In the genomic region with DNA sequence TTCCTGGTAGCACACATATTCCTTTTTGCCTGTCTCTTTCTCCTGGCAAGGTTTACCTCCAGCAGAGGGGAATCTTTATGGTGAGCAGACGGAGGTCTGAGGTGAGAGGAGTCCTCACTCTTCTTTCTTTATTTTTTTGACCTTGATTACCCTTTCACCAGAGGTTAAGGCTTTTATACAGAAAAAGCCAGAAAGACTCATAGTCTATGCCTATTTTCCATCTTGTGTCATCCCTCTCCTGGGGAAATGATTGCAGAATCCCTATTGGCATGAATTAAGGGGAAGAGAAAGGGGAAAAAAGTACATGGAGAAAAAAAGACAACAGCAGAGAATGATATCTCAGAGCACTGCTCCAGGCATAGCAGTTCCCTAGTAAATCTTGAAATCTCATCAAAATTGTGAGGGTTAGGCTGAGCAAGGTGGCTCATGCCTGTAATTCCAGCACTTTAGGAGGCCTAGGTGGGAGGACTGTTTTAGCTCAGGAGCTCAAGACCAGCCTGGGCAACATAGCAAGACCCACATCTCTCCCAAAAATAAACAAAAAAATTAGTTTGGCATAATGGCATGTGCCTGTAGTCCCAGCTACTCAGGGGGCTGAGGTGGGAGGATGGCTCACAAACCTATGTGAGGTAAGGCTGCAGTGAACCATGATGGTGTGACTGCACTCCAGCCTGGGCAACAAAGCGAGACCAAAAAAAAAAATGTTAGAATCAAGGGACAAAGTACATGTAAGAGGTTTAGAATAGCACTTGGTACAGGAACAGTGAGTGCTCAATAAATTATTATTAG, we compare ENCODE assay signal across 18 cellular contexts. TPM values are rescaled to one million over a fixed set of nuclear protein-coding genes. Genes with fewer than 3 reads are reported as not detected.
DNase-seq lines count a peak whose midpoint lies in the region; ATAC-seq, FAIRE-seq and TF ChIP-seq lines count a peak whose summit lies in the region.
"Had no signal": no experiment of that assay in that cellular context is flagged by ENCODE, and none has a peak within 500 bp of the region (broad histone marks: within the 10 kb centered on the region; RNA-seq: fewer than 3 reads in every experiment).

No MANE protein-coding gene starts in this region.

- TF ChIP-seq CTCF in CD14-positive monocyte (IDR thresholded peaks at IDR 0.05) (no peak), endothelial cell of umbilical vein (IDR thresholded peaks at IDR 0.05; ENCODE audit: extremely low read depth in 1 of 2, insufficient read depth in 1 of 2, low read depth in 1 of 2, low read length in 2 of 2) (no peak), osteoblast (IDR thresholded peaks at IDR 0.05; ENCODE audit: extremely low read depth, low read depth, low read length) (no peak)

- H3K4me1 ChIP-seq in endothelial cell of umbilical vein (ENCODE audit: control insufficient read depth, extremely low read depth, insufficient read depth, low read length) (peaks cover 13% of the 10 kb centered on the region), osteoblast (ENCODE audit: insufficient read depth, low read length) (peaks cover 31% of the 10 kb centered on the region)

- POLR2A ChIA-PET in endothelial cell of umbilical vein (lab: Charles Lee): no interaction called here

- dilution Hi-C loops in endothelial cell of umbilical vein (cut with MboI; ENCODE audit: extremely low pct_ligation_motif_present, low sequenced_read_pairs): no loop called here

- no peak overlapping the region for H3K4me3 ChIP-seq in endothelial cell of umbilical vein (replicated peaks in 1 of 3; ENCODE audit: insufficient read depth in 1 of 3, low read depth in 1 of 3, low read length in 3 of 3)
- no peak overlapping the region for H3K4me3 ChIP-seq in osteoblast (ENCODE audit: insufficient read depth, low read length)

- peaks cover 4% of the 10 kb centered on the region for H3K4me1 Mint-ChIP-seq in CD14-positive monocyte
- H3K4me1 Mint-ChIP-seq: memory B cell; stimulated activated effector memory CD8-positive, alpha-beta T cell treated with anti-CD3 and anti-CD28 coated beads, Interleukin-12 subunit alpha, Interleukin-12 subunit beta, amount 100 ng/mL, for 72 hours had no signal

- H3K36me3 ChIP-seq in endothelial cell of umbilical vein (ENCODE audit: control insufficient read depth in 2 of 2, extremely low read depth in 1 of 2, insufficient read depth in 2 of 2, low read length in 2 of 2) (no peaks in the 10 kb centered on the region), osteoblast (ENCODE audit: insufficient read depth, low read length) (no peaks in the 10 kb centered on the region)

- H2AFZ ChIP-seq in endothelial cell of umbilical vein (ENCODE audit: low read depth, low read length) (peak overlapping the region; percentile 28), osteoblast (ENCODE audit: low read length) (no peak overlapping the region)

- H3K79me2 ChIP-seq in endothelial cell of umbilical vein (ENCODE audit: control insufficient read depth, insufficient read depth, low read length): peaks cover 17% of the 10 kb centered on the region
- peaks cover 33% of the 10 kb centered on the region for H3K79me2 ChIP-seq in osteoblast (ENCODE audit: insufficient read depth, low read length)

- no peak overlapping the region for H3K4me2 ChIP-seq in endothelial cell of umbilical vein (ENCODE audit: insufficient read depth, low read length)
- H3K4me2 ChIP-seq in osteoblast (ENCODE audit: insufficient read depth, low read length): no peak overlapping the region

- no peak overlapping the region for H3K4me3 Mint-ChIP-seq in CD14-positive monocyte
- H3K4me3 Mint-ChIP-seq: activated CD4-positive, alpha-beta T cell treated with anti-CD3 and anti-CD28 coated beads, Interleukin-2, amount 10 ng/mL, durations not matched to agents 7 days and 5 days; memory B cell; stimulated activated effector memory CD8-positive, alpha-beta T cell treated with anti-CD3 and anti-CD28 coated beads, Interleukin-12 subunit alpha, Interleukin-12 subunit beta, amount 100 ng/mL, for 72 hours had no signal

- no peaks in the 10 kb centered on the region for H3K9me1 ChIP-seq in endothelial cell of umbilical vein (replicated peaks; ENCODE audit: control insufficient read depth, extremely low read depth, insufficient read depth, low read length)

- no peak for DNase-seq in CD14-positive monocyte (ENCODE audit: low spot score)
- no peak for DNase-seq in endothelial cell of umbilical vein (ENCODE audit: low read depth, low spot score)
- DNase-seq in osteoblast (ENCODE audit: insufficient read length, low spot score, missing footprints): peak; percentile 34
- no peak for DNase-seq in NCI-H524 treated with DMSO at 0.1 percent for 48 hours (lab: John Stamatoyannopoulos, UW)
- DNase-seq: activated CD4-positive, alpha-beta T cell treated with anti-CD3 and anti-CD28 coated beads, Interleukin-2, amount 10 ng/mL, durations not matched to agents 7 days and 5 days; activated gamma-delta T cell treated with Interleukin-2 at 50 U/mL for 16 hours; AML-193; IMR-90; NCI-H1105 treated with DMSO at 0.1 percent for 48 hours; NCI-H2227 treated with DMSO at 0.1 percent for 48 hours; OCI-M1; posterior cingulate gyrus had no signal

- peaks cover 0 to 3% (median 2%) of the 10 kb centered on the region in 3 donors for H3K27me3 Mint-ChIP-seq in CD14-positive monocyte (ENCODE audit: low read depth in 3 of 3)

- peak; percentile 4 for ATAC-seq in GM21786 (IDR thresholded peaks at IDR 0.05; ENCODE audit: unreplicated experiment)
- no peak for ATAC-seq in HG03196 (IDR thresholded peaks at IDR 0.05; ENCODE audit: unreplicated experiment)
- ATAC-seq in HG03565 (IDR thresholded peaks at IDR 0.05; ENCODE audit: unreplicated experiment): no peak
- no peak for ATAC-seq in GM21447 (IDR thresholded peaks at IDR 0.05; ENCODE audit: unreplicated experiment)
- ATAC-seq: stimulated activated effector memory CD8-positive, alpha-beta T cell treated with anti-CD3 and anti-CD28 coated beads, Interleukin-12 subunit alpha, Interleukin-12 subunit beta, amount 100 ng/mL, for 72 hours had no signal

- no peak overlapping the region for H3K9ac ChIP-seq in endothelial cell of umbilical vein (replicated peaks; ENCODE audit: extremely low read depth, insufficient read depth, low read length)

- CTCF ChIA-PET in endothelial cell of umbilical vein (lab: Charles Lee): interaction anchor here (1.1 to 4.2 kb wide), 7 partner anchors 9 to 251 kb away, joined by 3 to 34 read pairs (median 5); no protein-coding TSS in a partner anchor

- H3K9me3 ChIP-seq in endothelial cell of umbilical vein (replicated peaks; ENCODE audit: control insufficient read depth, insufficient read depth, low read length): no peaks in the 10 kb centered on the region
- no peaks in the 10 kb centered on the region for H3K9me3 ChIP-seq in osteoblast (ENCODE audit: low read depth, low read length)

- H4K20me1 ChIP-seq in endothelial cell of umbilical vein (replicated peaks; ENCODE audit: control insufficient read depth, extremely low read depth, insufficient read depth, low read length) (peaks cover 3% of the 10 kb centered on the region), osteoblast (ENCODE audit: insufficient read depth, low read length) (peaks cover 14% of the 10 kb centered on the region)

- no TSS peak for BruUV-seq in endothelial cell of umbilical vein (replicated peaks; lab: Mats Ljungman, UMichigan)

- no peak for FAIRE-seq in endothelial cell of umbilical vein (lab: Jason Lieb, UNC)

- no peak for TF ChIP-seq POLR2A in endothelial cell of umbilical vein (IDR thresholded peaks at IDR 0.05; ENCODE audit: low read depth, low read length)

- peaks cover 0 to 8% (median 0%) of the 10 kb centered on the region in 7 donors for H3K9me3 Mint-ChIP-seq in CD14-positive monocyte
- H3K9me3 Mint-ChIP-seq: activated CD4-positive, alpha-beta T cell treated with anti-CD3 and anti-CD28 coated beads, Interleukin-2, amount 10 ng/mL, durations not matched to agents 7 days and 5 days; memory B cell; stimulated activated effector memory CD8-positive, alpha-beta T cell treated with anti-CD3 and anti-CD28 coated beads, Interleukin-12 subunit alpha, Interleukin-12 subunit beta, amount 100 ng/mL, for 72 hours had no signal

- no peaks in the 10 kb centered on the region for H3K36me3 Mint-ChIP-seq in CD14-positive monocyte
- H3K36me3 Mint-ChIP-seq: memory B cell had no signal

- peaks cover 4 to 15% of the 10 kb centered on the region in 2 experiments for H3K27me3 ChIP-seq in endothelial cell of umbilical vein (ENCODE audit: control insufficient read depth in 2 of 2, insufficient read depth in 2 of 2, low read length in 2 of 2)
- peaks cover 3% of the 10 kb centered on the region for H3K27me3 ChIP-seq in osteoblast (ENCODE audit: insufficient read depth, low read length)

- H3K27ac Mint-ChIP-seq in CD14-positive monocyte: peak overlapping the region in 4 of 7 donors; percentile 45 to 67 (median 54)
- H3K27ac Mint-ChIP-seq: memory B cell; stimulated activated effector memory CD8-positive, alpha-beta T cell treated with anti-CD3 and anti-CD28 coated beads, Interleukin-12 subunit alpha, Interleukin-12 subunit beta, amount 100 ng/mL, for 72 hours had no signal

- H3K27ac ChIP-seq in endothelial cell of umbilical vein (ENCODE audit: insufficient read depth, low read depth, low read length) (no peak overlapping the region), osteoblast (ENCODE audit: low read depth, low read length) (no peak overlapping the region)

- intact Hi-C loops in CD14-positive monocyte (cut with micrococcal nuclease): loop anchor here in 1 of 2 donors (10.0 kb wide), 1 partner anchor 384 kb away; no protein-coding TSS in a partner anchor
- intact Hi-C loops in endothelial cell of umbilical vein (cut with micrococcal nuclease): loop anchor here (5.0 to 10.0 kb wide), 5 partner anchors 162 to 512 kb away; a partner anchor contains a TSS

TF ChIP-seq in endothelial cell of umbilical vein, 7 proteins besides CTCF, POLR2A, EP300 and RAD21 (continues in another document):
- TF ChIP-seq MYC (IDR thresholded peaks at IDR 0.05; ENCODE audit: low read depth, low read length) (no peak), JUN (IDR thresholded peaks at IDR 0.05; ENCODE audit: borderline replicate concordance, insufficient read depth, insufficient read length, low read depth) (no peak), EZH2 (IDR thresholded peaks at IDR 0.05; ENCODE audit: borderline replicate concordance, low read depth, low read length, severe bottlenecking) (no peak)

RNA-seq across cellular contexts. Expression of a gene that starts 1.2 kb away (rescaled TPM):
- polyA plus RNA-seq in CD14-positive monocyte (10 to 100 TPM in 1 of 2 donors, 1 to 10 TPM in 1; 8.7 to 12.5 TPM), endothelial cell of umbilical vein (14.4 and 23.9 TPM in 2 replicates)
- total RNA-seq in endothelial cell of umbilical vein (26.7 and 29.3 TPM in 2 replicates), osteoblast (25.7 and 36.2 TPM in 2 replicates)
- 13.0 and 13.3 TPM in 2 replicates for polyA plus RNA-seq in endothelial cell of umbilical vein (2011; cell fraction: cytosol; rRNA removed)
- 10.9 and 11.5 TPM in 2 replicates for polyA plus RNA-seq in endothelial cell of umbilical vein (2011; cell fraction: nucleus; rRNA removed)
- 15.7 and 24.1 TPM in 2 replicates for polyA plus RNA-seq in endothelial cell of umbilical vein (2012)
- polyA minus RNA-seq in endothelial cell of umbilical vein: 50.7 and 69.7 TPM in 2 replicates
- polyA minus RNA-seq in endothelial cell of umbilical vein (2011; cell fraction: cytosol; rRNA and poly(A)+ RNA removed): 17.9 TPM
- 27.0 and 39.3 TPM in 2 replicates for polyA minus RNA-seq in endothelial cell of umbilical vein (2011; cell fraction: nucleus; rRNA and poly(A)+ RNA removed)
